ENCODE assay signal across 20 cellular contexts in genomic region chr2:120474486-120474885, GRCh38.
"Had no signal": no experiment of that assay in that cellular context is flagged by ENCODE, and none has a peak within 500 bp of the region (broad histone marks: within the 10 kb centered on the region; RNA-seq: fewer than 3 reads in every experiment).

No MANE protein-coding gene starts in this region.

- H3K36me3 ChIP-seq: neutrophil, right atrium auricular region had no signal

- H3K4me3 ChIP-seq: right atrium auricular region, skin epidermis, testis had no signal

- H3K27ac ChIP-seq: neutrophil, right atrium auricular region, testis had no signal

- H3K27me3 Mint-ChIP-seq: activated CD4-positive, alpha-beta T cell treated with anti-CD3 and anti-CD28 coated beads for 36 hours; activated naive CD8-positive, alpha-beta T cell treated with anti-CD3 and anti-CD28 coated beads for 36 hours; stimulated activated naive CD8-positive, alpha-beta T cell treated with anti-CD3 and anti-CD28 coated beads, Interleukin-15, amount 100 ng/mL, for 72 hours had no signal

- H3K36me3 Mint-ChIP-seq: activated CD4-positive, alpha-beta memory T cell treated with anti-CD3 and anti-CD28 coated beads for 36 hours; activated naive CD8-positive, alpha-beta T cell treated with anti-CD3 and anti-CD28 coated beads for 36 hours; natural killer cell treated with Interleukin-12 subunit alpha and Interleukin-12 subunit beta and Interleukin-15 and Interleukin-18, amount 100 ng/mL, for 72 hours; WTC11 had no signal

- H3K27me3 ChIP-seq: neutrophil, right atrium auricular region, testis had no signal

- DNase-seq: activated CD4-positive, alpha-beta memory T cell treated with anti-CD3 and anti-CD28 coated beads for 36 hours; activated CD4-positive, alpha-beta T cell treated with anti-CD3 and anti-CD28 coated beads for 36 hours; activated naive CD4-positive, alpha-beta T cell; activated naive CD8-positive, alpha-beta T cell treated with anti-CD3 and anti-CD28 coated beads for 36 hours; activated T-cell treated with anti-CD3 and anti-CD28 coated beads for 4 hours; amniotic stem cell; caudate nucleus; effector memory CD8-positive, alpha-beta T cell; head of caudate nucleus; left ventricle myocardium superior; stimulated activated CD4-positive, alpha-beta T cell treated with anti-CD3 and anti-CD28 coated beads, Interleukin-4, amount 100 ng/mL, for 1 hour; stimulated activated naive CD8-positive, alpha-beta T cell treated with anti-CD3 and anti-CD28 coated beads, Interleukin-15, amount 100 ng/mL, for 72 hours had no signal

- ATAC-seq: activated CD4-positive, alpha-beta T cell treated with anti-CD3 and anti-CD28 coated beads for 36 hours; effector memory CD8-positive, alpha-beta T cell; left ventricle myocardium superior; natural killer cell treated with Interleukin-12 subunit alpha and Interleukin-12 subunit beta and Interleukin-15 and Interleukin-18, amount 100 ng/mL, for 72 hours; stimulated activated naive CD8-positive, alpha-beta T cell treated with anti-CD3 and anti-CD28 coated beads, Interleukin-15, amount 100 ng/mL, for 72 hours; WTC11 had no signal

- H3K4me1 Mint-ChIP-seq: activated CD4-positive, alpha-beta T cell treated with anti-CD3 and anti-CD28 coated beads for 36 hours; activated naive CD8-positive, alpha-beta T cell treated with anti-CD3 and anti-CD28 coated beads for 36 hours; stimulated activated naive CD8-positive, alpha-beta T cell treated with anti-CD3 and anti-CD28 coated beads, Interleukin-15, amount 100 ng/mL, for 72 hours; WTC11 had no signal

- H3K4me3 Mint-ChIP-seq: activated CD4-positive, alpha-beta memory T cell treated with anti-CD3 and anti-CD28 coated beads for 36 hours; activated CD4-positive, alpha-beta T cell treated with anti-CD3 and anti-CD28 coated beads for 36 hours; activated naive CD8-positive, alpha-beta T cell treated with anti-CD3 and anti-CD28 coated beads for 36 hours; activated T-helper 1 cell treated with anti-CD3 and anti-CD28 coated beads, Interleukin-12 subunit alpha, Interleukin-12 subunit beta, Interleukin-2, Interleukin-4 antibody, amounts not matched to agents 30 ng/mL and 10 ng/mL and 1 ng/mL, durations not matched to agents 14 hours and 24 hours and 36 hours; effector memory CD8-positive, alpha-beta T cell; natural killer cell treated with Interleukin-12 subunit alpha and Interleukin-12 subunit beta and Interleukin-15 and Interleukin-18, amount 100 ng/mL, for 72 hours; stimulated activated naive CD8-positive, alpha-beta T cell treated with anti-CD3 and anti-CD28 coated beads, Interleukin-15, amount 100 ng/mL, for 72 hours; T-helper 2 cell treated with Interferon-gamma antibody and Interleukin-4, amounts not matched to agents 5 μg/mL and 100 μg/mL, for 36 hours; WTC11 had no signal

- H3K27ac Mint-ChIP-seq: activated CD4-positive, alpha-beta memory T cell treated with anti-CD3 and anti-CD28 coated beads for 36 hours; activated CD4-positive, alpha-beta T cell treated with anti-CD3 and anti-CD28 coated beads for 36 hours; activated naive CD8-positive, alpha-beta T cell treated with anti-CD3 and anti-CD28 coated beads for 36 hours; activated T-helper 1 cell treated with anti-CD3 and anti-CD28 coated beads, Interleukin-12 subunit alpha, Interleukin-12 subunit beta, Interleukin-2, Interleukin-4 antibody, amounts not matched to agents 30 ng/mL and 10 ng/mL and 1 ng/mL, durations not matched to agents 14 hours and 24 hours and 36 hours; effector memory CD8-positive, alpha-beta T cell; natural killer cell treated with Interleukin-12 subunit alpha and Interleukin-12 subunit beta and Interleukin-15 and Interleukin-18, amount 100 ng/mL, for 72 hours; stimulated activated naive CD8-positive, alpha-beta T cell treated with anti-CD3 and anti-CD28 coated beads, Interleukin-15, amount 100 ng/mL, for 72 hours; T-helper 2 cell treated with Interferon-gamma antibody and Interleukin-4, amounts not matched to agents 5 μg/mL and 100 μg/mL, for 36 hours; WTC11 had no signal

- H3K9me3 ChIP-seq: neutrophil, testis had no signal

- H3K9me3 Mint-ChIP-seq: activated CD4-positive, alpha-beta memory T cell treated with anti-CD3 and anti-CD28 coated beads for 36 hours; activated T-helper 1 cell treated with anti-CD3 and anti-CD28 coated beads, Interleukin-12 subunit alpha, Interleukin-12 subunit beta, Interleukin-2, Interleukin-4 antibody, amounts not matched to agents 30 ng/mL and 10 ng/mL and 1 ng/mL, durations not matched to agents 14 hours and 24 hours and 36 hours; natural killer cell treated with Interleukin-12 subunit alpha and Interleukin-12 subunit beta and Interleukin-15 and Interleukin-18, amount 100 ng/mL, for 72 hours; stimulated activated naive CD8-positive, alpha-beta T cell treated with anti-CD3 and anti-CD28 coated beads, Interleukin-15, amount 100 ng/mL, for 72 hours; T-helper 2 cell treated with Interferon-gamma antibody and Interleukin-4, amounts not matched to agents 5 μg/mL and 100 μg/mL, for 36 hours had no signal
